ENCODE assay signal across 11 cellular contexts in genomic region chr5:37056762-37057161, GRCh38.
"Had no signal": no experiment of that assay in that cellular context is flagged by ENCODE, and none has a peak within 500 bp of the region (broad histone marks: within the 10 kb centered on the region; RNA-seq: fewer than 3 reads in every experiment).

No MANE protein-coding gene starts in this region.

- H3K9me3 ChIP-seq: heart left ventricle had no signal

- H3K4me1 Mint-ChIP-seq: activated naive CD8-positive, alpha-beta T cell treated with anti-CD3 and anti-CD28 coated beads for 36 hours; brain had no signal

- H3K27ac Mint-ChIP-seq: activated CD4-positive, alpha-beta memory T cell treated with anti-CD3 and anti-CD28 coated beads for 36 hours; dendritic cell treated with granulocyte-macrophage colony-stimulating factor and Interleukin-4, amounts not matched to agents 40 ng/mL and 50 ng/mL, for 4 days had no signal

- H3K9me3 Mint-ChIP-seq: activated CD4-positive, alpha-beta memory T cell treated with anti-CD3 and anti-CD28 coated beads for 36 hours; activated naive CD8-positive, alpha-beta T cell treated with anti-CD3 and anti-CD28 coated beads for 36 hours; brain; dendritic cell treated with granulocyte-macrophage colony-stimulating factor and Interleukin-4, amounts not matched to agents 40 ng/mL and 50 ng/mL, for 4 days; immature natural killer cell had no signal

- DNase-seq: activated CD4-positive, alpha-beta memory T cell treated with anti-CD3 and anti-CD28 coated beads for 36 hours; activated CD4-positive, CD25-positive, alpha-beta regulatory T cell; activated CD8-positive, alpha-beta memory T cell treated with anti-CD3 and anti-CD28 coated beads, Interleukin-2, amount 50 U/mL, for 4 hours; activated naive CD8-positive, alpha-beta T cell treated with anti-CD3 and anti-CD28 coated beads for 36 hours; heart left ventricle; immature natural killer cell; stimulated activated CD4-positive, alpha-beta T cell treated with anti-CD3 and anti-CD28 coated beads, Interleukin-1b, Interleukin-23, amount 100 ng/mL, for 48 hours had no signal

- H3K27ac ChIP-seq: epithelial cell of prostate, heart left ventricle, parathyroid adenoma had no signal

- H3K27me3 Mint-ChIP-seq: activated CD4-positive, alpha-beta memory T cell treated with anti-CD3 and anti-CD28 coated beads for 36 hours; activated naive CD8-positive, alpha-beta T cell treated with anti-CD3 and anti-CD28 coated beads for 36 hours; brain; dendritic cell treated with granulocyte-macrophage colony-stimulating factor and Interleukin-4, amounts not matched to agents 40 ng/mL and 50 ng/mL, for 4 days had no signal

- ATAC-seq: heart left ventricle had no signal

- H3K4me3 Mint-ChIP-seq: activated CD4-positive, alpha-beta memory T cell treated with anti-CD3 and anti-CD28 coated beads for 36 hours; activated naive CD8-positive, alpha-beta T cell treated with anti-CD3 and anti-CD28 coated beads for 36 hours; brain; dendritic cell treated with granulocyte-macrophage colony-stimulating factor and Interleukin-4, amounts not matched to agents 40 ng/mL and 50 ng/mL, for 4 days; immature natural killer cell had no signal

- H3K27me3 ChIP-seq: heart left ventricle had no signal
